ENCODE assay signal across 1 cellular context in genomic region chr12:51814311-51815088, GRCh38.
TF ChIP-seq lines count a peak whose summit lies in the region.

No MANE protein-coding gene starts in this region.

TF ChIP-seq in K562, 482 proteins besides CTCF, POLR2A, EP300 and RAD21 (continued from another document):
- TF ChIP-seq, protein P1, sequence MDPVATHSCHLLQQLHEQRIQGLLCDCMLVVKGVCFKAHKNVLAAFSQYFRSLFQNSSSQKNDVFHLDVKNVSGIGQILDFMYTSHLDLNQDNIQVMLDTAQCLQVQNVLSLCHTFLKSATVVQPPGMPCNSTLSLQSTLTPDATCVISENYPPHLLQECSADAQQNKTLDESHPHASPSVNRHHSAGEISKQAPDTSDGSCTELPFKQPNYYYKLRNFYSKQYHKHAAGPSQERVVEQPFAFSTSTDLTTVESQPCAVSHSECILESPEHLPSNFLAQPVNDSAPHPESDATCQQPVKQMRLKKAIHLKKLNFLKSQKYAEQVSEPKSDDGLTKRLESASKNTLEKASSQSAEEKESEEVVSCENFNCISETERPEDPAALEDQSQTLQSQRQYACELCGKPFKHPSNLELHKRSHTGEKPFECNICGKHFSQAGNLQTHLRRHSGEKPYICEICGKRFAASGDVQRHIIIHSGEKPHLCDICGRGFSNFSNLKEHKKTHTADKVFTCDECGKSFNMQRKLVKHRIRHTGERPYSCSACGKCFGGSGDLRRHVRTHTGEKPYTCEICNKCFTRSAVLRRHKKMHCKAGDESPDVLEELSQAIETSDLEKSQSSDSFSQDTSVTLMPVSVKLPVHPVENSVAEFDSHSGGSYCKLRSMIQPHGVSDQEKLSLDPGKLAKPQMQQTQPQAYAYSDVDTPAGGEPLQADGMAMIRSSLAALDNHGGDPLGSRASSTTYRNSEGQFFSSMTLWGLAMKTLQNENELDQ (CRISPR knock-in tag; IDR thresholded peaks at IDR 0.05; ENCODE audit: borderline replicate concordance): no peak
- TF ChIP-seq ZBTB40 (IDR thresholded peaks at IDR 0.05) (no peak), ZBTB40 (CRISPR knock-in tag; IDR thresholded peaks at IDR 0.05) (no peak), ETS2 (tag; IDR thresholded peaks at IDR 0.05; ENCODE audit: borderline replicate concordance, poor library complexity, severe bottlenecking) (no peak), CHCHD3 (CRISPR knock-in tag; IDR thresholded peaks at IDR 0.05) (no peak), CTBP1 (IDR thresholded peaks at IDR 0.05; ENCODE audit: borderline replicate concordance) (peak; percentile 23; the same call in 1 of the 2 replicates), SMAD4 (CRISPR knock-in tag; conservative IDR thresholded peaks at IDR 0.05) (0 out of 2 replicates have a peak, but pooled peaks have one; percentile 16), ZNF311 (CRISPR knock-in tag; IDR thresholded peaks at IDR 0.05) (no peak)
